Comparison of ENCODE assay signal across 8 cellular contexts in genomic region chr1:223726380-223727001, GRCh38. TPM values are rescaled to one million over a fixed set of nuclear protein-coding genes. Genes with fewer than 3 reads are reported as not detected.
DNase-seq lines count a peak whose midpoint lies in the region; ATAC-seq and TF ChIP-seq lines count a peak whose summit lies in the region.

No MANE protein-coding gene starts in this region.

- H3K9me3 ChIP-seq in BE2C, result no peaks in the 10 kb centered on the region

- peaks cover 30% of the 10 kb centered on the region for H3K4me1 ChIP-seq in BE2C

- no peak for TF ChIP-seq CTCF in BE2C (IDR thresholded peaks at IDR 0.05; ENCODE audit: low read depth, low read length)

- ATAC-seq in GM19438 (IDR thresholded peaks at IDR 0.05; ENCODE audit: low read depth, unreplicated experiment), result peak; percentile 90
- ATAC-seq in HG03520 (IDR thresholded peaks at IDR 0.05; ENCODE audit: unreplicated experiment), result peak; percentile 95

- H3K4me3 ChIP-seq in BE2C (ENCODE audit: low read depth, low read length), result no peak overlapping the region

- peak overlapping the region; percentile 44 for H3K27ac ChIP-seq in angular gyrus (ENCODE audit: low read depth, low read length)

- no peaks in the 10 kb centered on the region for H3K27me3 ChIP-seq in BE2C

- no peaks in the 10 kb centered on the region for H3K36me3 ChIP-seq in BE2C

- DNase-seq in BE2C (peak; percentile 77), T-helper 2 cell (peak; percentile 47 to 94 (median 81)), iPS-NIHi11 (ENCODE audit: low spot score) (peak; percentile 75), NCI-H446 treated with DMSO at 0.1 percent for 48 hours (lab: John Stamatoyannopoulos, UW) (no peak)
- DNase-seq in stimulated activated CD4-positive, alpha-beta T cell treated with anti-CD3 and anti-CD28 coated beads, Interleukin-1b, Interleukin-23, amount 100 ng/mL, for 1 hour (ENCODE audit: low read depth in 2 of 2), result peak; percentile 77 to 78

RNA-seq across cellular contexts. Expression of gene CAPN2, which starts 14.2 kb away (rescaled TPM):
- polyA plus RNA-seq in BE2C (2012; ENCODE audit: insufficient read depth, insufficient read length, low read depth), result 66.5 TPM
